1 cellular context compared by ENCODE assay signal in genomic region chr22:46598737-46599424, GRCh38.
TF ChIP-seq lines count a peak whose summit lies in the region.

No MANE protein-coding gene starts in this region.

TF ChIP-seq in WTC11, 78 proteins besides CTCF, POLR2A, EP300 and RAD21 (continued from another document):
- TF ChIP-seq AR (CRISPR knock-in tag; IDR thresholded peaks at IDR 0.05) (no peak), ATF2 (CRISPR knock-in tag; IDR thresholded peaks at IDR 0.05; ENCODE audit: borderline replicate concordance, low read depth) (no peak), CBFB (CRISPR knock-in tag; IDR thresholded peaks at IDR 0.05; ENCODE audit: low read depth) (no peak), ZNF416 (CRISPR knock-in tag; IDR thresholded peaks at IDR 0.05) (no peak), NFATC4 (CRISPR knock-in tag; IDR thresholded peaks at IDR 0.05) (no peak), ZNF423 (CRISPR knock-in tag; IDR thresholded peaks at IDR 0.05) (no peak), NR2C2 (CRISPR knock-in tag; IDR thresholded peaks at IDR 0.05) (no peak), RELA (CRISPR knock-in tag; IDR thresholded peaks at IDR 0.05; ENCODE audit: borderline replicate concordance) (no peak), TEAD4 (CRISPR knock-in tag; IDR thresholded peaks at IDR 0.05) (no peak), IRF1 (CRISPR knock-in tag; IDR thresholded peaks at IDR 0.05) (no peak), ZNF121 (CRISPR knock-in tag; IDR thresholded peaks at IDR 0.05) (no peak)
- TF ChIP-seq, protein P1, sequence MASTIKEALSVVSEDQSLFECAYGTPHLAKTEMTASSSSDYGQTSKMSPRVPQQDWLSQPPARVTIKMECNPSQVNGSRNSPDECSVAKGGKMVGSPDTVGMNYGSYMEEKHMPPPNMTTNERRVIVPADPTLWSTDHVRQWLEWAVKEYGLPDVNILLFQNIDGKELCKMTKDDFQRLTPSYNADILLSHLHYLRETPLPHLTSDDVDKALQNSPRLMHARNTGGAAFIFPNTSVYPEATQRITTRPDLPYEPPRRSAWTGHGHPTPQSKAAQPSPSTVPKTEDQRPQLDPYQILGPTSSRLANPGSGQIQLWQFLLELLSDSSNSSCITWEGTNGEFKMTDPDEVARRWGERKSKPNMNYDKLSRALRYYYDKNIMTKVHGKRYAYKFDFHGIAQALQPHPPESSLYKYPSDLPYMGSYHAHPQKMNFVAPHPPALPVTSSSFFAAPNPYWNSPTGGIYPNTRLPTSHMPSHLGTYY (CRISPR knock-in tag; IDR thresholded peaks at IDR 0.05), result no peak
- TF ChIP-seq, protein P2, sequence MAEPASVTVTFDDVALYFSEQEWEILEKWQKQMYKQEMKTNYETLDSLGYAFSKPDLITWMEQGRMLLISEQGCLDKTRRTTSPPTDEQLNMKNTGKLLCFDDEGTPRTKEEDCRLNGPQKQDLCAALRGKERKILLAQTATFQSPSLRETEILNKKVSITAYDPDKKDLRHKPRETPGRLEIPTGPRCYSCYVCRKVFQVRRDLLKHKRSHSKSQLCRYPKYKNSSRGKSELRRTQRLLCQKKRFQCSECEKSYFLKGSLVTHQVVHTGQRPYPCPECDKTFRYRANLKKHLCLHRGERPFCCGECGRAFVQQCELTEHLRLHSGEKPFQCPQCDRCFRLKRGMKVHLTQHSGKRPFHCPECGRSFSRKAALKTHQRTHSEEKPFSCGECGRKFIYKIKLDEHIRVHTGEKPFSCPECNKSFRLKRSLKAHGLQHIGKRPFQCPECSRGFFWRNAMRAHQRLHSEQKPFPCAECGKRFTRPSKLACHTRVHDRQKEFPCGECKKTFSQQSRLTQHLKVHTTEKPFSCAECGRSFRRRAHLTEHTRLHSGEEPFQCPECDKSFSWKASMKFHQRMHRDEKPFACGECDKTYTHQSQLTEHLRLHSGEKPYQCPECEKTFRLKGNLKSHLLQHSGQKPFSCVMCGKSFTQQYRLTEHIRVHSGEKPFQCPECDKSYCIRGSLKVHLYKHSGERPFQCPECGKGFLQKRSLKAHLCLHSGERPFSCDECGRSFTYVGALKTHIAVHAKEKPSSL (CRISPR knock-in tag; conservative IDR thresholded peaks at IDR 0.05), result no peak
